13 cellular contexts compared by ENCODE assay signal in genomic region chr21:14740692-14741091, GRCh38.
"Had no signal": no experiment of that assay in that cellular context is flagged by ENCODE, and none has a peak within 500 bp of the region (broad histone marks: within the 10 kb centered on the region; RNA-seq: fewer than 3 reads in every experiment).

No MANE protein-coding gene starts in this region.

- H3K4me3 ChIP-seq: thoracic aorta had no signal

- H3K9me3 ChIP-seq: thoracic aorta had no signal

- H3K36me3 ChIP-seq: thoracic aorta had no signal

- H3K27ac ChIP-seq: thoracic aorta had no signal

- FAIRE-seq: TTC549 had no signal

- DNase-seq: activated CD4-positive, alpha-beta T cell treated with anti-CD3 and anti-CD28 coated beads, Interleukin-2, amount 10 ng/mL, durations not matched to agents 7 days and 5 days; activated CD8-positive, alpha-beta memory T cell treated with anti-CD3 and anti-CD28 coated beads, Interleukin-2, amount 50 U/mL, for 48 hours; activated naive CD4-positive, alpha-beta T cell; activated naive CD8-positive, alpha-beta T cell treated with anti-CD3 and anti-CD28 coated beads, Interleukin-2, amount 10 ng/mL, durations not matched to agents 7 days and 5 days; anterior cingulate cortex; hippocampal formation; left ventricle myocardium superior; natural killer cell; stimulated activated CD4-positive, alpha-beta T cell treated with anti-CD3 and anti-CD28 coated beads, Interleukin-1b, Interleukin-23, amount 100 ng/mL, for 48 hours; T-helper 17 cell had no signal

- ATAC-seq: esophagus mucosa, left ventricle myocardium superior, natural killer cell, T-helper 17 cell had no signal
